10 cellular contexts compared by ENCODE assay signal in genomic region chr1:66271216-66271903, GRCh38.
DNase-seq lines count a peak whose midpoint lies in the region; ATAC-seq and TF ChIP-seq lines count a peak whose summit lies in the region.
"Had no signal": no experiment of that assay in that cellular context is flagged by ENCODE, and none has a peak within 500 bp of the region (broad histone marks: within the 10 kb centered on the region; RNA-seq: fewer than 3 reads in every experiment).

No MANE protein-coding gene starts in this region.

- no peaks in the 10 kb centered on the region for H3K9me3 Mint-ChIP-seq in activated T-cell treated with anti-CD3 and anti-CD28 coated beads, Interleukin-2, amount 50 U/mL, for 72 hours
- no peaks in the 10 kb centered on the region for H3K9me3 Mint-ChIP-seq in type B pancreatic cell
- H3K9me3 Mint-ChIP-seq: CD8-positive, alpha-beta memory T cell; central memory CD8-positive, alpha-beta T cell had no signal

- H3K36me3 ChIP-seq in neural cell (ENCODE audit: insufficient read depth, low read length), result no peaks in the 10 kb centered on the region

- TF ChIP-seq EP300 in neural cell (conservative IDR thresholded peaks at IDR 0.05; ENCODE audit: poor library complexity, severe bottlenecking), result no peak

- peak overlapping the region; percentile 18 for H3K4me3 ChIP-seq in fibroblast of villous mesenchyme (ENCODE audit: low read depth, low read length)
- peak overlapping the region; percentile 19 for H3K4me3 ChIP-seq in neural cell (ENCODE audit: low read length)

- H3K9me2 ChIP-seq in neural cell (ENCODE audit: insufficient read depth, low read length), result no peaks in the 10 kb centered on the region

- no peaks in the 10 kb centered on the region for H3K27me3 Mint-ChIP-seq in activated T-cell treated with anti-CD3 and anti-CD28 coated beads, Interleukin-2, amount 50 U/mL, for 72 hours (ENCODE audit: low read depth)
- no peaks in the 10 kb centered on the region for H3K27me3 Mint-ChIP-seq in type B pancreatic cell
- H3K27me3 Mint-ChIP-seq: central memory CD8-positive, alpha-beta T cell had no signal

- peak overlapping the region; percentile 43 to 59 for H3K4me3 Mint-ChIP-seq in activated T-cell treated with anti-CD3 and anti-CD28 coated beads, Interleukin-2, amount 50 U/mL, for 72 hours
- H3K4me3 Mint-ChIP-seq in type B pancreatic cell, result peak overlapping the region; percentile 81
- H3K4me3 Mint-ChIP-seq: CD8-positive, alpha-beta memory T cell; central memory CD8-positive, alpha-beta T cell had no signal

- peak overlapping the region; percentile 1 for H3K27ac ChIP-seq in neural cell (ENCODE audit: low read length)

- H3K27me3 ChIP-seq in neural cell (ENCODE audit: insufficient read depth, low read depth, low read length), result no peaks in the 10 kb centered on the region

- peak; percentile 57 for DNase-seq in DMS53 (lab: John Stamatoyannopoulos, UW)
- no peak for DNase-seq in DMS53 treated with DMSO at 0.1 percent for 48 hours (lab: John Stamatoyannopoulos, UW; ENCODE audit: unreplicated experiment)
- DNase-seq in NCI-H226, result peak; percentile 97
- peak; percentile 62 to 71 for DNase-seq in activated T-cell treated with anti-CD3 and anti-CD28 coated beads, Interleukin-2, amount 50 U/mL, for 72 hours
- peak; percentile 100 for DNase-seq in fibroblast of villous mesenchyme (ENCODE audit: low read depth)
- no peak for DNase-seq in type B pancreatic cell (ENCODE audit: extremely low spot score, unreplicated experiment)
- DNase-seq in DMS79 (lab: John Stamatoyannopoulos, UW), result no peak

- H3K27ac Mint-ChIP-seq in activated T-cell treated with anti-CD3 and anti-CD28 coated beads, Interleukin-2, amount 50 U/mL, for 72 hours, result peak overlapping the region; percentile 21
- peak overlapping the region; percentile 94 for H3K27ac Mint-ChIP-seq in type B pancreatic cell

- H4K20me1 ChIP-seq in neural cell (ENCODE audit: insufficient read depth), result no peaks in the 10 kb centered on the region

- H3K4me1 Mint-ChIP-seq in activated T-cell treated with anti-CD3 and anti-CD28 coated beads, Interleukin-2, amount 50 U/mL, for 72 hours (ENCODE audit: low read depth), result peaks cover 79% of the 10 kb centered on the region
- peaks cover 22% of the 10 kb centered on the region for H3K4me1 Mint-ChIP-seq in type B pancreatic cell (ENCODE audit: unreplicated experiment)

- H3K79me2 ChIP-seq in neural cell (replicated peaks; ENCODE audit: insufficient read depth, low read length), result no peaks in the 10 kb centered on the region

- peaks cover 0 to 3% of the 10 kb centered on the region in 2 donors for H3K36me3 Mint-ChIP-seq in activated T-cell treated with anti-CD3 and anti-CD28 coated beads, Interleukin-2, amount 50 U/mL, for 72 hours (ENCODE audit: insufficient read depth in 2 of 2)
- no peaks in the 10 kb centered on the region for H3K36me3 Mint-ChIP-seq in type B pancreatic cell

- TF ChIP-seq RAD21 in neural cell (conservative IDR thresholded peaks at IDR 0.05), result no peak

- TF ChIP-seq CTCF in fibroblast of villous mesenchyme (IDR thresholded peaks at IDR 0.05; ENCODE audit: insufficient read depth, low read depth, low read length) (no peak), neural cell (IDR thresholded peaks at IDR 0.05; ENCODE audit: poor library complexity, severe bottlenecking) (no peak), type B pancreatic cell (conservative IDR thresholded peaks at IDR 0.05) (no peak)

- peak; percentile 61 to 62 for ATAC-seq in activated T-cell treated with anti-CD3 and anti-CD28 coated beads, Interleukin-2, amount 50 U/mL, for 72 hours (replicated peaks in 1 of 2)

- no peaks in the 10 kb centered on the region for H3K9me3 ChIP-seq in neural cell (ENCODE audit: low read length)

- no peaks in the 10 kb centered on the region for H3F3A ChIP-seq in neural cell (ENCODE audit: insufficient read depth, low read length, poor library complexity, severe bottlenecking)

- H3K9ac ChIP-seq in neural cell (ENCODE audit: low read length), result no peak overlapping the region

- H2AFZ ChIP-seq in neural cell (ENCODE audit: low read depth, low read length), result no peak overlapping the region

- H3K4me2 ChIP-seq in neural cell (ENCODE audit: low read length), result no peak overlapping the region

TF ChIP-seq in neural cell, 6 proteins besides CTCF, POLR2A, EP300 and RAD21:
- TF ChIP-seq POLR2AphosphoS5 (IDR thresholded peaks at IDR 0.05) (no peak), MXI1 (conservative IDR thresholded peaks at IDR 0.05; ENCODE audit: poor library complexity, severe bottlenecking) (no peak), EZH2 (IDR thresholded peaks at IDR 0.05; ENCODE audit: borderline replicate concordance, insufficient read depth, low read length, poor library complexity, severe bottlenecking) (no peak), REST (IDR thresholded peaks at IDR 0.05; ENCODE audit: borderline replicate concordance) (no peak), TAF1 (IDR thresholded peaks at IDR 0.05; ENCODE audit: low read depth) (no peak), SMC3 (conservative IDR thresholded peaks at IDR 0.05; ENCODE audit: poor library complexity) (no peak)

Comparison
In these comparisons a context has a peak if more than half of its experiments do, and no peak if none do; other contexts are left out.
1. DNase-seq: peak in DMS53 (single experiment), NCI-H226 (single experiment), activated T-cell treated with anti-CD3 and anti-CD28 coated beads, Interleukin-2, amount 50 U/mL, for 72 hours (2 of 2) and fibroblast of villous mesenchyme (single experiment); none in DMS53 treated with DMSO at 0.1 percent for 48 hours (single experiment), type B pancreatic cell (single experiment) and DMS79 (single experiment).